In the genomic region with DNA sequence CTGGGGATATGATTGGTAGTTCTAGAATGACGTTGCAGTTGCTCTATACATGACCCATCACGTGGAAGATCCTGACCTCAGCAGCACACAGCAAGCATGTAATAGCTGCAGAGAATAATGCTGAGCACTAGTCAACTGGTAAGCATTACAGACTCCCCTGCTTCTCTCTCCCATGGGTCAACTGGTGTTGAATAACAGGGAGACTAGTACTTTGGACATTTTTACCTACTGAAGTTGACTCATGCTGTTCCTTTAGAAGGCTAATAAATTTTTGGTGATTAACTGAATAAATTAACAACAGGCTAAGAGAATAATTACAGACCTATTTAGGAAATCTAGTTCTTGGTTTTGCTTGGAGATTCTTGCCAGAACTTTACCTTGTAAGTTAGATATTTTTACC, we compare ENCODE assay signal across 1 cellular context.
TF ChIP-seq lines count a peak whose summit lies in the region.

No MANE protein-coding gene starts in this region.

TF ChIP-seq in HEK293, 187 proteins besides CTCF, POLR2A, EP300 and RAD21 (continued from another document):
- TF ChIP-seq, protein P1, sequence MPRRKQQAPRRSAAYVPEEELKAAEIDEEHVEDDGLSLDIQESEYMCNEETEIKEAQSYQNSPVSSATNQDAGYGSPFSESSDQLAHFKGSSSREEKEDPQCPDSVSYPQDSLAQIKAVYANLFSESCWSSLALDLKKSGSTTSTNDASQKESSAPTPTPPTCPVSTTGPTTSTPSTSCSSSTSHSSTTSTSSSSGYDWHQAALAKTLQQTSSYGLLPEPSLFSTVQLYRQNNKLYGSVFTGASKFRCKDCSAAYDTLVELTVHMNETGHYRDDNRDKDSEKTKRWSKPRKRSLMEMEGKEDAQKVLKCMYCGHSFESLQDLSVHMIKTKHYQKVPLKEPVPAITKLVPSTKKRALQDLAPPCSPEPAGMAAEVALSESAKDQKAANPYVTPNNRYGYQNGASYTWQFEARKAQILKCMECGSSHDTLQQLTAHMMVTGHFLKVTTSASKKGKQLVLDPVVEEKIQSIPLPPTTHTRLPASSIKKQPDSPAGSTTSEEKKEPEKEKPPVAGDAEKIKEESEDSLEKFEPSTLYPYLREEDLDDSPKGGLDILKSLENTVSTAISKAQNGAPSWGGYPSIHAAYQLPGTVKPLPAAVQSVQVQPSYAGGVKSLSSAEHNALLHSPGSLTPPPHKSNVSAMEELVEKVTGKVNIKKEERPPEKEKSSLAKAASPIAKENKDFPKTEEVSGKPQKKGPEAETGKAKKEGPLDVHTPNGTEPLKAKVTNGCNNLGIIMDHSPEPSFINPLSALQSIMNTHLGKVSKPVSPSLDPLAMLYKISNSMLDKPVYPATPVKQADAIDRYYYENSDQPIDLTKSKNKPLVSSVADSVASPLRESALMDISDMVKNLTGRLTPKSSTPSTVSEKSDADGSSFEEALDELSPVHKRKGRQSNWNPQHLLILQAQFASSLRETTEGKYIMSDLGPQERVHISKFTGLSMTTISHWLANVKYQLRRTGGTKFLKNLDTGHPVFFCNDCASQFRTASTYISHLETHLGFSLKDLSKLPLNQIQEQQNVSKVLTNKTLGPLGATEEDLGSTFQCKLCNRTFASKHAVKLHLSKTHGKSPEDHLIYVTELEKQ (tag by site-specific recombination; IDR thresholded peaks at IDR 0.05; ENCODE audit: borderline replicate concordance): no peak
- no peak for TF ChIP-seq ZFP41 (tag by site-specific recombination; IDR thresholded peaks at IDR 0.05; ENCODE audit: borderline replicate concordance)
- TF ChIP-seq ZNF645 (tag by site-specific recombination; IDR thresholded peaks at IDR 0.05): no peak
- TF ChIP-seq ZNF248 (tag by site-specific recombination; IDR thresholded peaks at IDR 0.05): no peak
- TF ChIP-seq ZNF596 (tag by site-specific recombination; IDR thresholded peaks at IDR 0.05): no peak
- TF ChIP-seq ZNF629 (tag by site-specific recombination; IDR thresholded peaks at IDR 0.05): peak; percentile 40; the same call in 1 of the 2 replicates
- no peak for TF ChIP-seq ZNF561 (tag by site-specific recombination; IDR thresholded peaks at IDR 0.05; ENCODE audit: borderline replicate concordance)
- no peak for TF ChIP-seq ZNF169 (tag by site-specific recombination; IDR thresholded peaks at IDR 0.05)
- TF ChIP-seq ZNF114 (tag by site-specific recombination; IDR thresholded peaks at IDR 0.05): no peak
- no peak for TF ChIP-seq ZXDB (tag by site-specific recombination; IDR thresholded peaks at IDR 0.05)
- TF ChIP-seq SP7 (tag by site-specific recombination; IDR thresholded peaks at IDR 0.05): no peak
- TF ChIP-seq SCRT2 (tag by site-specific recombination; IDR thresholded peaks at IDR 0.05): peak; percentile 50; the same call in 1 of the 2 replicates
- no peak for TF ChIP-seq ZNF121 (tag by site-specific recombination; IDR thresholded peaks at IDR 0.05)
